ENCODE assay signal across 26 cellular contexts in the genomic region with DNA sequence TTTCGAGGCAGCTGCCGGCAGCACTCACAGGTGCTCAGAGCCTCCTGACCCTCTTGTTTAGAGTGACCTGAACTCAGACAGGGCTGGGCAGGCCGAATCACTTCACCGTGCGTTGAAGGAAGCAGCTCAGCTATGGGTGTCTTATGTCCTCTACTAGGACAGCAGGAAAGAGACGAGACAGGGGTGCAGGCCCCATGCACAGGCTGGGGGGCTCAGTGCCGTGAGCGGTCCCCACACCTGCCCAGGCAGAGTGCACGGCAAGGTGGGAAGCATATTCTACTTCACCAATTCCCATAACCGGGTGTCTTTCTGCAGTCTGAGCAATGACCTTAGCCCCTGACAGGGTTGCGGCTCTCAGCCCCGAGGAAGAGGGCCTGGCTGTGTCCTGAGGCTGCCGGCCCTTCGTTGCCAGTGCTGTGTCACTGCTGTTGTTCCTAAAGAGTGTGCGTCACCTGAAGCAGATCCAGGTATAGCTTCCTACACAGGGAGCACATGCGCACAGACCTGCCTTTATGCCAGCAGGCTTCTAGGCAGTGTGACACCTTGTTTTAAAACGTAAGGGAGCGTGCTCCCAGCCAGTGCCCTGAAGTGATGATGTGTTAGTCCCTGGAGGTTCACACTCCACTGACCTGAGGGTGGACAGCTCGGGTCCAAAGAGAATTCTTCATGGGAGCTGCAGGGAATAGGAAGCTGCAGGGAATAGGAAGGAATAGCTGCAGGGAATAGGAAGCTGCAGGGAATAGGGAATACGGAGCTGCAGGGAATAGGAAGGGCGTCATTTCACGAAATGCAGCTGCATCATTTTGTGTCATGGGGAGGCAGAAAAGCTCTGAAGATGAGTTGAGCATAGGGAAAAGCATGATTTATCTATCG.
"Had no signal": no experiment of that assay in that cellular context is flagged by ENCODE, and none has a peak within 500 bp of the region (broad histone marks: within the 10 kb centered on the region; RNA-seq: fewer than 3 reads in every experiment).

No MANE protein-coding gene starts in this region.

- DNase-seq: activated CD4-positive, alpha-beta memory T cell treated with anti-CD3 and anti-CD28 coated beads, Interleukin-2, amount 10 ng/mL, durations not matched to agents 7 days and 5 days; activated CD4-positive, alpha-beta T cell treated with anti-CD3 and anti-CD28 coated beads for 36 hours; activated CD4-positive, alpha-beta T cell treated with anti-CD3 and anti-CD28 coated beads, Interleukin-2, amount 50 U/mL, for 1 hour; activated CD8-positive, alpha-beta memory T cell treated with anti-CD3 and anti-CD28 coated beads, Interleukin-2, amount 50 U/mL, for 4 hours; activated effector memory CD4-positive, alpha-beta T cell treated with Interleukin-2 at 50 U/mL for 16 hours; activated naive CD4-positive, alpha-beta T cell; activated T-cell treated with anti-CD3 and anti-CD28 coated beads, Interleukin-2, amount 50 U/mL, for 24 hours; aorta; KG1; NCI-H1048; NCI-H146; NCI-H1930; NCI-H2107; NCI-H524 treated with DMSO at 0.1 percent for 48 hours; NCI-H82; OCI-M1; RPMI8226; T-helper 1 cell; WERI-Rb-1 had no signal

- H3K4me3 ChIP-seq: breast epithelium, SK-N-MC had no signal

- H3K27ac ChIP-seq: breast epithelium, SK-N-MC, WERI-Rb-1 had no signal

- H3K4me1 Mint-ChIP-seq: activated CD4-positive, alpha-beta memory T cell treated with anti-CD3 and anti-CD28 coated beads, Interleukin-2, amount 10 ng/mL, durations not matched to agents 7 days and 5 days; activated CD4-positive, alpha-beta T cell treated with anti-CD3 and anti-CD28 coated beads for 36 hours; activated naive CD4-positive, alpha-beta T cell treated with anti-CD3 and anti-CD28 coated beads, Interleukin-2, amount 50 U/mL, for 24 hours had no signal

- H3K9me3 Mint-ChIP-seq: activated naive CD4-positive, alpha-beta T cell treated with anti-CD3 and anti-CD28 coated beads, Interleukin-2, amount 50 U/mL, for 24 hours; activated T-cell treated with anti-CD3 and anti-CD28 coated beads, Interleukin-2, amount 50 U/mL, for 24 hours; activated T-helper 1 cell treated with anti-CD3 and anti-CD28 coated beads, Interleukin-12 subunit alpha, Interleukin-12 subunit beta, Interleukin-2, Interleukin-4 antibody, amounts not matched to agents 30 ng/mL and 10 ng/mL and 1 ng/mL, durations not matched to agents 14 hours and 24 hours and 36 hours had no signal

- ATAC-seq: activated CD4-positive, alpha-beta T cell treated with anti-CD3 and anti-CD28 coated beads for 36 hours; Panc1; Right ventricle myocardium inferior had no signal

- H3K4me3 Mint-ChIP-seq: activated CD4-positive, alpha-beta memory T cell treated with anti-CD3 and anti-CD28 coated beads, Interleukin-2, amount 10 ng/mL, durations not matched to agents 7 days and 5 days; activated CD4-positive, alpha-beta T cell treated with anti-CD3 and anti-CD28 coated beads for 36 hours; activated naive CD4-positive, alpha-beta T cell treated with anti-CD3 and anti-CD28 coated beads, Interleukin-2, amount 50 U/mL, for 24 hours; activated T-cell treated with anti-CD3 and anti-CD28 coated beads, Interleukin-2, amount 50 U/mL, for 24 hours; activated T-helper 1 cell treated with anti-CD3 and anti-CD28 coated beads, Interleukin-12 subunit alpha, Interleukin-12 subunit beta, Interleukin-2, Interleukin-4 antibody, amounts not matched to agents 30 ng/mL and 10 ng/mL and 1 ng/mL, durations not matched to agents 14 hours and 24 hours and 36 hours; IgD-negative memory B cell had no signal

- H3K4me1 ChIP-seq: breast epithelium had no signal

- H3K36me3 Mint-ChIP-seq: activated naive CD4-positive, alpha-beta T cell treated with anti-CD3 and anti-CD28 coated beads, Interleukin-2, amount 50 U/mL, for 24 hours; IgD-negative memory B cell had no signal

- H3K27ac Mint-ChIP-seq: activated CD4-positive, alpha-beta memory T cell treated with anti-CD3 and anti-CD28 coated beads, Interleukin-2, amount 10 ng/mL, durations not matched to agents 7 days and 5 days; activated CD4-positive, alpha-beta T cell treated with anti-CD3 and anti-CD28 coated beads for 36 hours; activated naive CD4-positive, alpha-beta T cell treated with anti-CD3 and anti-CD28 coated beads, Interleukin-2, amount 50 U/mL, for 24 hours; activated T-cell treated with anti-CD3 and anti-CD28 coated beads, Interleukin-2, amount 50 U/mL, for 24 hours; activated T-helper 1 cell treated with anti-CD3 and anti-CD28 coated beads, Interleukin-12 subunit alpha, Interleukin-12 subunit beta, Interleukin-2, Interleukin-4 antibody, amounts not matched to agents 30 ng/mL and 10 ng/mL and 1 ng/mL, durations not matched to agents 14 hours and 24 hours and 36 hours; IgD-negative memory B cell had no signal

- H3K27me3 Mint-ChIP-seq: activated CD4-positive, alpha-beta memory T cell treated with anti-CD3 and anti-CD28 coated beads, Interleukin-2, amount 10 ng/mL, durations not matched to agents 7 days and 5 days; activated CD4-positive, alpha-beta T cell treated with anti-CD3 and anti-CD28 coated beads for 36 hours; activated T-cell treated with anti-CD3 and anti-CD28 coated beads, Interleukin-2, amount 50 U/mL, for 24 hours had no signal
